1 cellular context compared by ENCODE assay signal in genomic region chr7:86657948-86658347, GRCh38.
TF ChIP-seq lines count a peak whose summit lies in the region.

No MANE protein-coding gene starts in this region.

TF ChIP-seq in WTC11, 78 proteins besides CTCF, POLR2A, EP300 and RAD21 (continued from another document):
- TF ChIP-seq ZNF281 (CRISPR knock-in tag; IDR thresholded peaks at IDR 0.05) (no peak), ZNF512 (CRISPR knock-in tag; IDR thresholded peaks at IDR 0.05; ENCODE audit: borderline replicate concordance) (no peak)
TF ChIP-seq in WTC11: peak in this region for 0.
